In the genomic region with DNA sequence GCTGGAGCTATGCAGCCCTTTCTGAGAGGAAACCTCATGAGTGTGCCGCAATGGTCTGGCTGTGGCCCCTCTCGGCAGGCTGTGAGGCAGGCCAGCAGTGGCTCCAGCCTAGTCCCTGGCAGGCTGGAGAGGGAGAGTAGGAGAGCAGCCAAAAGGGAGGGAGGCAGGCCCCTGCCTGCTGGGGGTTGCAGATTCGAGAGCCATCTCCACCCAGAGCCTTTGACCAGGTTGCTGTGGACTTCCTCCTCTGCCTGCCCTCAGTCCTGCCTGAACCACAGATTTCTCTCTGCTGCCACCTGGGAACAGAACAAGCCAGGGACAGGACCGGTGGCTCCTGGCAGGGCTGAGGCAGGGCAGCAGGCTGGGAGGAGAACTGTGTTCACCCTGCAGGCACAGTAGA, we compare ENCODE assay signal across 1 cellular context.
TF ChIP-seq lines count a peak whose summit lies in the region.

No MANE protein-coding gene starts in this region.

TF ChIP-seq in SK-N-SH, 30 proteins besides CTCF, POLR2A, EP300 and RAD21 (continued from another document):
- TF ChIP-seq, protein P1, sequence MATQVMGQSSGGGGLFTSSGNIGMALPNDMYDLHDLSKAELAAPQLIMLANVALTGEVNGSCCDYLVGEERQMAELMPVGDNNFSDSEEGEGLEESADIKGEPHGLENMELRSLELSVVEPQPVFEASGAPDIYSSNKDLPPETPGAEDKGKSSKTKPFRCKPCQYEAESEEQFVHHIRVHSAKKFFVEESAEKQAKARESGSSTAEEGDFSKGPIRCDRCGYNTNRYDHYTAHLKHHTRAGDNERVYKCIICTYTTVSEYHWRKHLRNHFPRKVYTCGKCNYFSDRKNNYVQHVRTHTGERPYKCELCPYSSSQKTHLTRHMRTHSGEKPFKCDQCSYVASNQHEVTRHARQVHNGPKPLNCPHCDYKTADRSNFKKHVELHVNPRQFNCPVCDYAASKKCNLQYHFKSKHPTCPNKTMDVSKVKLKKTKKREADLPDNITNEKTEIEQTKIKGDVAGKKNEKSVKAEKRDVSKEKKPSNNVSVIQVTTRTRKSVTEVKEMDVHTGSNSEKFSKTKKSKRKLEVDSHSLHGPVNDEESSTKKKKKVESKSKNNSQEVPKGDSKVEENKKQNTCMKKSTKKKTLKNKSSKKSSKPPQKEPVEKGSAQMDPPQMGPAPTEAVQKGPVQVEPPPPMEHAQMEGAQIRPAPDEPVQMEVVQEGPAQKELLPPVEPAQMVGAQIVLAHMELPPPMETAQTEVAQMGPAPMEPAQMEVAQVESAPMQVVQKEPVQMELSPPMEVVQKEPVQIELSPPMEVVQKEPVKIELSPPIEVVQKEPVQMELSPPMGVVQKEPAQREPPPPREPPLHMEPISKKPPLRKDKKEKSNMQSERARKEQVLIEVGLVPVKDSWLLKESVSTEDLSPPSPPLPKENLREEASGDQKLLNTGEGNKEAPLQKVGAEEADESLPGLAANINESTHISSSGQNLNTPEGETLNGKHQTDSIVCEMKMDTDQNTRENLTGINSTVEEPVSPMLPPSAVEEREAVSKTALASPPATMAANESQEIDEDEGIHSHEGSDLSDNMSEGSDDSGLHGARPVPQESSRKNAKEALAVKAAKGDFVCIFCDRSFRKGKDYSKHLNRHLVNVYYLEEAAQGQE (IDR thresholded peaks at IDR 0.05; ENCODE audit: low read depth, low read length): no peak
- TF ChIP-seq YY1 (IDR thresholded peaks at IDR 0.05; ENCODE audit: low read depth): no peak
